Comparison of ENCODE assay signal across 1 cellular context in the genomic region with DNA sequence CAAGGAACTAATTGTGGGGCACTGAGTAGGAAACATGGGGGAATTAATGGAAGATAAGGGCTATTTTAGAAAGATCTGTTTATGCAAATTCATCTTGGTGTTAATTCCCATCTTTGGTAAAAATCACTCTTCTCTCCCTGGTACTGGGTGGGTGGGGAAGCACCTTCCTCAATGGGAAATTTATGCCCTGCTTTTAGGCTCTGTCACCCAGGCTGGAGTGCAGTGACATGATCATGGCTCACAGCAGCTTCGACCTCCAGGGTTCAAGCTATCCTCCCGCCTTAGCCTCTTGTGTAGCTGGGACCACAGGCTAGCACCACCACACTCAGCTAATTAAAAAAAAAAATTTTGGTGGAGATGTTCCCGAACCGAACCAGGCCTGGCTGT.
TF ChIP-seq lines count a peak whose summit lies in the region.

No MANE protein-coding gene starts in this region.

TF ChIP-seq in GM23338, 12 proteins besides CTCF, POLR2A, EP300 and RAD21 (continued from another document):
- TF ChIP-seq ZNF331 (CRISPR knock-in tag; IDR thresholded peaks at IDR 0.05; ENCODE audit: low read depth), result no peak
- TF ChIP-seq ZNF114 (CRISPR knock-in tag; IDR thresholded peaks at IDR 0.05), result no peak
- TF ChIP-seq, protein P1, sequence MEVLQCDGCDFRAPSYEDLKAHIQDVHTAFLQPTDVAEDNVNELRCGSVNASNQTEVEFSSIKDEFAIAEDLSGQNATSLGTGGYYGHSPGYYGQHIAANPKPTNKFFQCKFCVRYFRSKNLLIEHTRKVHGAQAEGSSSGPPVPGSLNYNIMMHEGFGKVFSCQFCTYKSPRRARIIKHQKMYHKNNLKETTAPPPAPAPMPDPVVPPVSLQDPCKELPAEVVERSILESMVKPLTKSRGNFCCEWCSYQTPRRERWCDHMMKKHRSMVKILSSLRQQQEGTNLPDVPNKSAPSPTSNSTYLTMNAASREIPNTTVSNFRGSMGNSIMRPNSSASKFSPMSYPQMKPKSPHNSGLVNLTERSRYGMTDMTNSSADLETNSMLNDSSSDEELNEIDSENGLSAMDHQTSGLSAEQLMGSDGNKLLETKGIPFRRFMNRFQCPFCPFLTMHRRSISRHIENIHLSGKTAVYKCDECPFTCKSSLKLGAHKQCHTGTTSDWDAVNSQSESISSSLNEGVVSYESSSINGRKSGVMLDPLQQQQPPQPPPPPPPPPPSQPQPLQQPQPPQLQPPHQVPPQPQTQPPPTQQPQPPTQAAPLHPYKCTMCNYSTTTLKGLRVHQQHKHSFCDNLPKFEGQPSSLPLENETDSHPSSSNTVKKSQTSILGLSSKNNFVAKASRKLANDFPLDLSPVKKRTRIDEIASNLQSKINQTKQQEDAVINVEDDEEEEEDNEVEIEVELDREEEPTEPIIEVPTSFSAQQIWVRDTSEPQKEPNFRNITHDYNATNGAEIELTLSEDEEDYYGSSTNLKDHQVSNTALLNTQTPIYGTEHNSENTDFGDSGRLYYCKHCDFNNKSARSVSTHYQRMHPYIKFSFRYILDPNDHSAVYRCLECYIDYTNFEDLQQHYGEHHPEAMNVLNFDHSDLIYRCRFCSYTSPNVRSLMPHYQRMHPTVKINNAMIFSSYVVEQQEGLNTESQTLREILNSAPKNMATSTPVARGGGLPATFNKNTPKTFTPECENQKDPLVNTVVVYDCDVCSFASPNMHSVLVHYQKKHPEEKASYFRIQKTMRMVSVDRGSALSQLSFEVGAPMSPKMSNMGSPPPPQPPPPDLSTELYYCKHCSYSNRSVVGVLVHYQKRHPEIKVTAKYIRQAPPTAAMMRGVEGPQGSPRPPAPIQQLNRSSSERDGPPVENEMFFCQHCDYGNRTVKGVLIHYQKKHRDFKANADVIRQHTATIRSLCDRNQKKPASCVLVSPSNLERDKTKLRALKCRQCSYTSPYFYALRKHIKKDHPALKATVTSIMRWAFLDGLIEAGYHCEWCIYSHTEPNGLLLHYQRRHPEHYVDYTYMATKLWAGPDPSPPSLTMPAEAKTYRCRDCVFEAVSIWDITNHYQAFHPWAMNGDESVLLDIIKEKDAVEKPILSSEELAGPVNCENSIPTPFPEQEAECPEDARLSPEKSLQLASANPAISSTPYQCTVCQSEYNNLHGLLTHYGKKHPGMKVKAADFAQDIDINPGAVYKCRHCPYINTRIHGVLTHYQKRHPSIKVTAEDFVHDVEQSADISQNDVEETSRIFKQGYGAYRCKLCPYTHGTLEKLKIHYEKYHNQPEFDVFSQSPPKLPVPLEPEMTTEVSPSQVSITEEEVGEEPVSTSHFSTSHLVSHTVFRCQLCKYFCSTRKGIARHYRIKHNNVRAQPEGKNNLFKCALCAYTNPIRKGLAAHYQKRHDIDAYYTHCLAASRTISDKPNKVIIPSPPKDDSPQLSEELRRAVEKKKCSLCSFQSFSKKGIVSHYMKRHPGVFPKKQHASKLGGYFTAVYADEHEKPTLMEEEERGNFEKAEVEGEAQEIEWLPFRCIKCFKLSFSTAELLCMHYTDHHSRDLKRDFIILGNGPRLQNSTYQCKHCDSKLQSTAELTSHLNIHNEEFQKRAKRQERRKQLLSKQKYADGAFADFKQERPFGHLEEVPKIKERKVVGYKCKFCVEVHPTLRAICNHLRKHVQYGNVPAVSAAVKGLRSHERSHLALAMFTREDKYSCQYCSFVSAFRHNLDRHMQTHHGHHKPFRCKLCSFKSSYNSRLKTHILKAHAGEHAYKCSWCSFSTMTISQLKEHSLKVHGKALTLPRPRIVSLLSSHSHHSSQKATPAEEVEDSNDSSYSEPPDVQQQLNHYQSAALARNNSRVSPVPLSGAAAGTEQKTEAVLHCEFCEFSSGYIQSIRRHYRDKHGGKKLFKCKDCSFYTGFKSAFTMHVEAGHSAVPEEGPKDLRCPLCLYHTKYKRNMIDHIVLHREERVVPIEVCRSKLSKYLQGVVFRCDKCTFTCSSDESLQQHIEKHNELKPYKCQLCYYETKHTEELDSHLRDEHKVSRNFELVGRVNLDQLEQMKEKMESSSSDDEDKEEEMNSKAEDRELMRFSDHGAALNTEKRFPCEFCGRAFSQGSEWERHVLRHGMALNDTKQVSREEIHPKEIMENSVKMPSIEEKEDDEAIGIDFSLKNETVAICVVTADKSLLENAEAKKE (CRISPR knock-in tag; IDR thresholded peaks at IDR 0.05), result no peak
- TF ChIP-seq, protein P2, sequence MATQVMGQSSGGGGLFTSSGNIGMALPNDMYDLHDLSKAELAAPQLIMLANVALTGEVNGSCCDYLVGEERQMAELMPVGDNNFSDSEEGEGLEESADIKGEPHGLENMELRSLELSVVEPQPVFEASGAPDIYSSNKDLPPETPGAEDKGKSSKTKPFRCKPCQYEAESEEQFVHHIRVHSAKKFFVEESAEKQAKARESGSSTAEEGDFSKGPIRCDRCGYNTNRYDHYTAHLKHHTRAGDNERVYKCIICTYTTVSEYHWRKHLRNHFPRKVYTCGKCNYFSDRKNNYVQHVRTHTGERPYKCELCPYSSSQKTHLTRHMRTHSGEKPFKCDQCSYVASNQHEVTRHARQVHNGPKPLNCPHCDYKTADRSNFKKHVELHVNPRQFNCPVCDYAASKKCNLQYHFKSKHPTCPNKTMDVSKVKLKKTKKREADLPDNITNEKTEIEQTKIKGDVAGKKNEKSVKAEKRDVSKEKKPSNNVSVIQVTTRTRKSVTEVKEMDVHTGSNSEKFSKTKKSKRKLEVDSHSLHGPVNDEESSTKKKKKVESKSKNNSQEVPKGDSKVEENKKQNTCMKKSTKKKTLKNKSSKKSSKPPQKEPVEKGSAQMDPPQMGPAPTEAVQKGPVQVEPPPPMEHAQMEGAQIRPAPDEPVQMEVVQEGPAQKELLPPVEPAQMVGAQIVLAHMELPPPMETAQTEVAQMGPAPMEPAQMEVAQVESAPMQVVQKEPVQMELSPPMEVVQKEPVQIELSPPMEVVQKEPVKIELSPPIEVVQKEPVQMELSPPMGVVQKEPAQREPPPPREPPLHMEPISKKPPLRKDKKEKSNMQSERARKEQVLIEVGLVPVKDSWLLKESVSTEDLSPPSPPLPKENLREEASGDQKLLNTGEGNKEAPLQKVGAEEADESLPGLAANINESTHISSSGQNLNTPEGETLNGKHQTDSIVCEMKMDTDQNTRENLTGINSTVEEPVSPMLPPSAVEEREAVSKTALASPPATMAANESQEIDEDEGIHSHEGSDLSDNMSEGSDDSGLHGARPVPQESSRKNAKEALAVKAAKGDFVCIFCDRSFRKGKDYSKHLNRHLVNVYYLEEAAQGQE (IDR thresholded peaks at IDR 0.05; ENCODE audit: unreplicated experiment), result no peak
- TF ChIP-seq NANOG (IDR thresholded peaks at IDR 0.05; ENCODE audit: borderline replicate concordance), result no peak
- TF ChIP-seq, protein P3, sequence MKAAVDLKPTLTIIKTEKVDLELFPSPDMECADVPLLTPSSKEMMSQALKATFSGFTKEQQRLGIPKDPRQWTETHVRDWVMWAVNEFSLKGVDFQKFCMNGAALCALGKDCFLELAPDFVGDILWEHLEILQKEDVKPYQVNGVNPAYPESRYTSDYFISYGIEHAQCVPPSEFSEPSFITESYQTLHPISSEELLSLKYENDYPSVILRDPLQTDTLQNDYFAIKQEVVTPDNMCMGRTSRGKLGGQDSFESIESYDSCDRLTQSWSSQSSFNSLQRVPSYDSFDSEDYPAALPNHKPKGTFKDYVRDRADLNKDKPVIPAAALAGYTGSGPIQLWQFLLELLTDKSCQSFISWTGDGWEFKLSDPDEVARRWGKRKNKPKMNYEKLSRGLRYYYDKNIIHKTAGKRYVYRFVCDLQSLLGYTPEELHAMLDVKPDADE (IDR thresholded peaks at IDR 0.05), result no peak
- TF ChIP-seq STAT1 (IDR thresholded peaks at IDR 0.05; ENCODE audit: unreplicated experiment), result no peak
- no peak for TF ChIP-seq CREB1 (CRISPR knock-in tag; IDR thresholded peaks at IDR 0.05; ENCODE audit: low read depth)
- TF ChIP-seq EZH2 (IDR thresholded peaks at IDR 0.05; ENCODE audit: low read depth, unreplicated experiment), result no peak
- TF ChIP-seq POLR2AphosphoS5 (IDR thresholded peaks at IDR 0.05; ENCODE audit: low read depth), result no peak
